Comparison of ENCODE assay signal across 34 cellular contexts in the genomic region with DNA sequence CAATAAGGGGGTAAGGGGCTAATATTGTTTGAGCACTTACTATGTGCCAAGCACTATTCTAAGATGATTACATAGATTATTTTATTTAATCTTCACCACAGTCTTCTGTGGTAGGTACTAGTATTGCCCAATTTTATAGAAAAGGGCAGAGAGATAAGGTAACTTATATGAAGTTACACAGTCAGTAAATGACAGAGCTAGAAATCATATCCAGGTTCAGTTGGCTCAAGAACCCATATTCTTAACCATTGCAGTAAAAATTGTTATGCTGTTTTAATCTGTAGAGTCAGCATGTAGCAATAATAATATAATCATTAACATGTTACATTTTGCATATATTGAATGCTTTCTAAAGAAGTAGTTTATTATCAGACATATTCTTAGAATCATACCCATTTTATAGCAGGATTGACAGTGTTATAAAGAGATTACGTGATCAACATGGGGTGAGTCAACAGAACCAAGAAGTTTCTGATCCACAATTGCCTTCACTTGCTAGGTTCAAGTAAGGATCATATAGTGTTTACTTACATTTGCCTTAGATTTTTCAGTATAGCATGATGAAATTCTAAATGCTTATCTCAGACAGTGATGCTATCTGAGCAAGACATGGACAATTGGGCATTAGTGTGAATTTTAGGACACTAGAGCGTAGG.
"Had no signal": no experiment of that assay in that cellular context is flagged by ENCODE, and none has a peak within 500 bp of the region (broad histone marks: within the 10 kb centered on the region; RNA-seq: fewer than 3 reads in every experiment).

No MANE protein-coding gene starts in this region.

- ATAC-seq: activated CD4-positive, alpha-beta T cell treated with anti-CD3 and anti-CD28 coated beads for 36 hours; activated CD8-positive, alpha-beta memory T cell treated with anti-CD3 and anti-CD28 coated beads, Interleukin-2, amount 10 ng/mL, durations not matched to agents 7 days and 5 days; activated CD8-positive, alpha-beta T cell treated with anti-CD3 and anti-CD28 coated beads, Interleukin-2, amount 10 ng/mL, durations not matched to agents 7 days and 5 days; activated naive CD8-positive, alpha-beta T cell treated with anti-CD3 and anti-CD28 coated beads, Interleukin-2, amount 50 U/mL, for 24 hours; body of pancreas; gastroesophageal sphincter; heart right ventricle had no signal

- H3K9me3 ChIP-seq: adrenal gland, body of pancreas, esophagus squamous epithelium, gastroesophageal sphincter, heart right ventricle had no signal

- H3K36me3 ChIP-seq: adrenal gland had no signal

- H3K27me3 ChIP-seq: adrenal gland, body of pancreas, esophagus squamous epithelium, gastroesophageal sphincter, heart right ventricle, hepatocyte had no signal

- H3K4me1 ChIP-seq: adrenal gland, body of pancreas, heart right ventricle had no signal

- H3K4me2 ChIP-seq: hepatocyte had no signal

- FAIRE-seq: colon, endometrium, endothelial cell of umbilical vein had no signal

- H3K27ac Mint-ChIP-seq: activated CD4-positive, alpha-beta memory T cell treated with anti-CD3 and anti-CD28 coated beads for 36 hours; activated CD4-positive, alpha-beta T cell treated with anti-CD3 and anti-CD28 coated beads for 36 hours; activated CD4-positive, alpha-beta T cell treated with anti-CD3 and anti-CD28 coated beads, Interleukin-2, amount 10 ng/mL, durations not matched to agents 24 days and 14 days; activated CD8-positive, alpha-beta memory T cell treated with anti-CD3 and anti-CD28 coated beads, Interleukin-2, amount 10 ng/mL, durations not matched to agents 7 days and 5 days; activated CD8-positive, alpha-beta T cell treated with anti-CD3 and anti-CD28 coated beads, Interleukin-2, amount 10 ng/mL, durations not matched to agents 7 days and 5 days; activated naive CD4-positive, alpha-beta T cell treated with anti-CD3 and anti-CD28 coated beads for 36 hours; activated naive CD4-positive, alpha-beta T cell treated with anti-CD3 and anti-CD28 coated beads, Interleukin-2, amount 50 U/mL, for 24 hours; activated naive CD8-positive, alpha-beta T cell treated with anti-CD3 and anti-CD28 coated beads for 36 hours; activated naive CD8-positive, alpha-beta T cell treated with anti-CD3 and anti-CD28 coated beads, Interleukin-2, amount 50 U/mL, for 24 hours; activated T-helper 1 cell treated with anti-CD3 and anti-CD28 coated beads, Interleukin-12 subunit alpha, Interleukin-12 subunit beta, Interleukin-2, Interleukin-4 antibody, amounts not matched to agents 30 ng/mL and 10 ng/mL and 1 ng/mL, durations not matched to agents 14 hours and 24 hours and 36 hours; activated T-helper 2 cell treated with anti-CD3 and anti-CD28 coated beads, Interferon-gamma antibody, Interleukin-2, Interleukin-4, amounts not matched to agents 10 μg/mL and 5 μg/mL and 100 μg/mL, durations not matched to agents 14 hours and 24 hours and 36 hours; T-helper 2 cell treated with Interferon-gamma antibody and Interleukin-4, amounts not matched to agents 5 μg/mL and 100 μg/mL, for 36 hours had no signal

- H3K27ac ChIP-seq: adrenal gland, body of pancreas, epithelial cell of prostate, esophagus squamous epithelium, gastroesophageal sphincter, heart right ventricle, hepatocyte had no signal

- H3K4me3 ChIP-seq: adrenal gland, body of pancreas, esophagus squamous epithelium, gastroesophageal sphincter, heart right ventricle, hepatocyte had no signal

- DNase-seq: activated CD4-positive, alpha-beta memory T cell treated with anti-CD3 and anti-CD28 coated beads for 36 hours; activated CD4-positive, alpha-beta T cell treated with anti-CD3 and anti-CD28 coated beads for 36 hours; activated CD4-positive, alpha-beta T cell treated with anti-CD3 and anti-CD28 coated beads, Interleukin-2, amount 10 ng/mL, durations not matched to agents 24 days and 14 days; activated CD4-positive, CD25-positive, alpha-beta regulatory T cell; activated CD4-positive, CD25-positive, alpha-beta regulatory T cell treated with anti-CD3 and anti-CD28 coated beads, Interleukin-2, amount 50 U/mL, for 72 hours; activated CD8-positive, alpha-beta memory T cell treated with anti-CD3 and anti-CD28 coated beads, Interleukin-2, amount 10 ng/mL, durations not matched to agents 7 days and 5 days; activated CD8-positive, alpha-beta memory T cell treated with anti-CD3 and anti-CD28 coated beads, Interleukin-2, amount 50 U/mL, for 4 hours; activated CD8-positive, alpha-beta T cell treated with anti-CD3 and anti-CD28 coated beads, Interleukin-2, amount 10 ng/mL, durations not matched to agents 7 days and 5 days; activated effector memory CD4-positive, alpha-beta T cell treated with anti-CD3 and anti-CD28 coated beads, Interleukin-2, amount 50 U/mL, for 16 hours; activated naive CD4-positive, alpha-beta T cell treated with anti-CD3 and anti-CD28 coated beads for 36 hours; activated naive CD8-positive, alpha-beta T cell treated with anti-CD3 and anti-CD28 coated beads for 36 hours; activated naive CD8-positive, alpha-beta T cell treated with anti-CD3 and anti-CD28 coated beads, Interleukin-2, amount 50 U/mL, for 24 hours; activated T-cell treated with anti-CD3 and anti-CD28 coated beads, Interleukin-2, amount 50 U/mL, for 1 hour; activated T-cell treated with anti-CD3 and anti-CD28 coated beads, Interleukin-2, amount 50 U/mL, for 48 hours; adrenal gland; amygdala; aorta; body of pancreas; caudate nucleus; effector CD8-positive, alpha-beta T cell; esophagus squamous epithelium; foreskin melanocyte; heart right ventricle; T1000 had no signal

- H3K36me3 Mint-ChIP-seq: activated naive CD8-positive, alpha-beta T cell treated with anti-CD3 and anti-CD28 coated beads for 36 hours had no signal

- H2AFZ ChIP-seq: hepatocyte had no signal

- H3K9me3 Mint-ChIP-seq: activated CD4-positive, alpha-beta memory T cell treated with anti-CD3 and anti-CD28 coated beads for 36 hours; activated naive CD4-positive, alpha-beta T cell treated with anti-CD3 and anti-CD28 coated beads for 36 hours; activated naive CD4-positive, alpha-beta T cell treated with anti-CD3 and anti-CD28 coated beads, Interleukin-2, amount 50 U/mL, for 24 hours; activated naive CD8-positive, alpha-beta T cell treated with anti-CD3 and anti-CD28 coated beads for 36 hours; activated naive CD8-positive, alpha-beta T cell treated with anti-CD3 and anti-CD28 coated beads, Interleukin-2, amount 50 U/mL, for 24 hours; activated T-helper 1 cell treated with anti-CD3 and anti-CD28 coated beads, Interleukin-12 subunit alpha, Interleukin-12 subunit beta, Interleukin-2, Interleukin-4 antibody, amounts not matched to agents 30 ng/mL and 10 ng/mL and 1 ng/mL, durations not matched to agents 14 hours and 24 hours and 36 hours; activated T-helper 2 cell treated with anti-CD3 and anti-CD28 coated beads, Interferon-gamma antibody, Interleukin-2, Interleukin-4, amounts not matched to agents 10 μg/mL and 5 μg/mL and 100 μg/mL, durations not matched to agents 14 hours and 24 hours and 36 hours; T-helper 2 cell treated with Interferon-gamma antibody and Interleukin-4, amounts not matched to agents 5 μg/mL and 100 μg/mL, for 36 hours had no signal

- H3K4me3 Mint-ChIP-seq: activated CD4-positive, alpha-beta memory T cell treated with anti-CD3 and anti-CD28 coated beads for 36 hours; activated CD4-positive, alpha-beta T cell treated with anti-CD3 and anti-CD28 coated beads for 36 hours; activated CD4-positive, alpha-beta T cell treated with anti-CD3 and anti-CD28 coated beads, Interleukin-2, amount 10 ng/mL, durations not matched to agents 24 days and 14 days; activated CD8-positive, alpha-beta memory T cell treated with anti-CD3 and anti-CD28 coated beads, Interleukin-2, amount 10 ng/mL, durations not matched to agents 7 days and 5 days; activated CD8-positive, alpha-beta T cell treated with anti-CD3 and anti-CD28 coated beads, Interleukin-2, amount 10 ng/mL, durations not matched to agents 7 days and 5 days; activated naive CD4-positive, alpha-beta T cell treated with anti-CD3 and anti-CD28 coated beads for 36 hours; activated naive CD4-positive, alpha-beta T cell treated with anti-CD3 and anti-CD28 coated beads, Interleukin-2, amount 50 U/mL, for 24 hours; activated naive CD8-positive, alpha-beta T cell treated with anti-CD3 and anti-CD28 coated beads for 36 hours; activated naive CD8-positive, alpha-beta T cell treated with anti-CD3 and anti-CD28 coated beads, Interleukin-2, amount 50 U/mL, for 24 hours; activated T-helper 1 cell treated with anti-CD3 and anti-CD28 coated beads, Interleukin-12 subunit alpha, Interleukin-12 subunit beta, Interleukin-2, Interleukin-4 antibody, amounts not matched to agents 30 ng/mL and 10 ng/mL and 1 ng/mL, durations not matched to agents 14 hours and 24 hours and 36 hours; T-helper 2 cell treated with Interferon-gamma antibody and Interleukin-4, amounts not matched to agents 5 μg/mL and 100 μg/mL, for 36 hours had no signal

- H3K27me3 Mint-ChIP-seq: activated CD4-positive, alpha-beta memory T cell treated with anti-CD3 and anti-CD28 coated beads for 36 hours; activated CD4-positive, alpha-beta T cell treated with anti-CD3 and anti-CD28 coated beads for 36 hours; activated naive CD4-positive, alpha-beta T cell treated with anti-CD3 and anti-CD28 coated beads, Interleukin-2, amount 50 U/mL, for 24 hours; activated naive CD8-positive, alpha-beta T cell treated with anti-CD3 and anti-CD28 coated beads for 36 hours; activated naive CD8-positive, alpha-beta T cell treated with anti-CD3 and anti-CD28 coated beads, Interleukin-2, amount 50 U/mL, for 24 hours had no signal
